Comparison of ENCODE assay signal across 8 cellular contexts in the genomic region with DNA sequence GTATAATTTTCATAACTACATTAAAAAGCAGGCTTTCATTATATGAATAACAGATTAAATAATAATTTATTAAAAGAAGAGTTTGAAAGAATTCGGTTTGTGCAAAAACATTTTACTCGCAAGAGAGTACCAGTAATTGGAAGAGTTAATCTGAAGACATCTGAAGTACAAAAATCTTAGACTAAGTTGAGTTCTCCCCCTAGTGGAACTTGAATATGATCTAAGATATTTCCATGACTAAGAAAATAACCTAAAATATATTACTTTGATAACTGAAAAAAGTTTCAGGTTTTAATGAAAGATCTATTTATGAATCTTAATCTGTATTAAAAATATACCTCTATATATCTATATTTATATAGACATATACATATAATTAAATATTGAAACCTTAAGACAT.
DNase-seq lines count a peak whose midpoint lies in the region; ATAC-seq and TF ChIP-seq lines count a peak whose summit lies in the region.

No MANE protein-coding gene starts in this region.

- no peak overlapping the region for H3K4me3 Mint-ChIP-seq in activated CD8-positive, alpha-beta T cell treated with anti-CD3 and anti-CD28 coated beads, Interleukin-2, amount 10 ng/mL, durations not matched to agents 7 days and 5 days
- no peak overlapping the region for H3K4me3 Mint-ChIP-seq in memory B cell

- no peaks in the 10 kb centered on the region for H3K27me3 Mint-ChIP-seq in activated CD8-positive, alpha-beta T cell treated with anti-CD3 and anti-CD28 coated beads, Interleukin-2, amount 10 ng/mL, durations not matched to agents 7 days and 5 days (ENCODE audit: low read depth)
- H3K27me3 Mint-ChIP-seq in memory B cell, result no peaks in the 10 kb centered on the region

- peak; percentile 41 for ATAC-seq in HG03442 (IDR thresholded peaks at IDR 0.05; ENCODE audit: unreplicated experiment)
- peak; percentile 61 for ATAC-seq in activated CD8-positive, alpha-beta T cell treated with anti-CD3 and anti-CD28 coated beads, Interleukin-2, amount 10 ng/mL, durations not matched to agents 7 days and 5 days
- ATAC-seq in memory B cell (ENCODE audit: low read depth), result no peak
- ATAC-seq in mucosa of descending colon, result no peak
- ATAC-seq in HG02981 (IDR thresholded peaks at IDR 0.05; ENCODE audit: unreplicated experiment), result no peak

- DNase-seq in GF-D8 (lab: John Stamatoyannopoulos, UW), result peak; percentile 73
- DNase-seq in activated CD8-positive, alpha-beta T cell treated with anti-CD3 and anti-CD28 coated beads, Interleukin-2, amount 10 ng/mL, durations not matched to agents 7 days and 5 days, result no peak
- DNase-seq in memory B cell (ENCODE audit: low spot score in 2 of 2), result no peak
- no peak for DNase-seq in mucosa of descending colon
- no peak for DNase-seq in substantia nigra (lab: John Stamatoyannopoulos, UW)
- no peak for DNase-seq in H7

- no peaks in the 10 kb centered on the region for H3K9me3 Mint-ChIP-seq in activated CD8-positive, alpha-beta T cell treated with anti-CD3 and anti-CD28 coated beads, Interleukin-2, amount 10 ng/mL, durations not matched to agents 7 days and 5 days (ENCODE audit: insufficient read depth)
- H3K9me3 Mint-ChIP-seq in memory B cell, result peaks cover 2% of the 10 kb centered on the region

- CTCF ChIA-PET in activated CD8-positive, alpha-beta T cell treated with anti-CD3 and anti-CD28 coated beads, Interleukin-2, amount 10 ng/mL, durations not matched to agents 7 days and 5 days (lab: Charles Lee), result interaction anchor here (0.6 to 4.2 kb wide), 11 partner anchors 61 to 290 kb away, joined by 3 to 43 read pairs (median 4); a partner anchor contains a TSS

- peaks cover 25% of the 10 kb centered on the region for H3K4me1 Mint-ChIP-seq in activated CD8-positive, alpha-beta T cell treated with anti-CD3 and anti-CD28 coated beads, Interleukin-2, amount 10 ng/mL, durations not matched to agents 7 days and 5 days (ENCODE audit: low read depth)
- peaks cover 2% of the 10 kb centered on the region for H3K4me1 Mint-ChIP-seq in memory B cell

- no peak overlapping the region for H3K27ac ChIP-seq in substantia nigra (ENCODE audit: low read depth, low read length, poor library complexity, severe bottlenecking)

- no peaks in the 10 kb centered on the region for H3K27me3 ChIP-seq in H7 (ENCODE audit: control insufficient read depth, insufficient read depth, low read length)

- H3K4me1 ChIP-seq in mucosa of descending colon (ENCODE audit: low read depth), result no peaks in the 10 kb centered on the region

- no peaks in the 10 kb centered on the region for H3K9me3 ChIP-seq in mucosa of descending colon

- peaks cover 2% of the 10 kb centered on the region for H3K36me3 Mint-ChIP-seq in activated CD8-positive, alpha-beta T cell treated with anti-CD3 and anti-CD28 coated beads, Interleukin-2, amount 10 ng/mL, durations not matched to agents 7 days and 5 days (ENCODE audit: low read depth)
- H3K36me3 Mint-ChIP-seq in memory B cell, result peaks cover 12% of the 10 kb centered on the region

- H3K4me3 ChIP-seq in mucosa of descending colon (no peak overlapping the region), H7 (ENCODE audit: insufficient read depth, low read depth, low read length) (no peak overlapping the region)

- POLR2A ChIA-PET in activated CD8-positive, alpha-beta T cell treated with anti-CD3 and anti-CD28 coated beads, Interleukin-2, amount 10 ng/mL, durations not matched to agents 7 days and 5 days (lab: Charles Lee), result interaction anchor here (2.3 to 2.8 kb wide), 2 partner anchors 113 to 114 kb away, joined by 8 to 21 read pairs; a partner anchor contains a TSS

- no peak overlapping the region for H3K27ac Mint-ChIP-seq in activated CD8-positive, alpha-beta T cell treated with anti-CD3 and anti-CD28 coated beads, Interleukin-2, amount 10 ng/mL, durations not matched to agents 7 days and 5 days
- peak overlapping the region; percentile 9 for H3K27ac Mint-ChIP-seq in memory B cell

- intact Hi-C loops in mucosa of descending colon (cut with DNase I, micrococcal nuclease), result no loop called here

- no peak for TF ChIP-seq CTCF in mucosa of descending colon (IDR thresholded peaks at IDR 0.05)

- no peaks in the 10 kb centered on the region for H3K36me3 ChIP-seq in mucosa of descending colon (ENCODE audit: low read depth)
- no peaks in the 10 kb centered on the region for H3K36me3 ChIP-seq in H7 (replicated peaks; ENCODE audit: control insufficient read depth, insufficient read depth, low read length)

Comparison
In these comparisons a context has a peak if more than half of its experiments do, and no peak if none do; other contexts are left out.
1. ATAC-seq: peak in HG03442 (single experiment) and activated CD8-positive, alpha-beta T cell treated with anti-CD3 and anti-CD28 coated beads, Interleukin-2, amount 10 ng/mL, durations not matched to agents 7 days and 5 days (single experiment); none in memory B cell (single experiment), mucosa of descending colon (single experiment) and HG02981 (single experiment).